13 cellular contexts compared by ENCODE assay signal in the genomic region with DNA sequence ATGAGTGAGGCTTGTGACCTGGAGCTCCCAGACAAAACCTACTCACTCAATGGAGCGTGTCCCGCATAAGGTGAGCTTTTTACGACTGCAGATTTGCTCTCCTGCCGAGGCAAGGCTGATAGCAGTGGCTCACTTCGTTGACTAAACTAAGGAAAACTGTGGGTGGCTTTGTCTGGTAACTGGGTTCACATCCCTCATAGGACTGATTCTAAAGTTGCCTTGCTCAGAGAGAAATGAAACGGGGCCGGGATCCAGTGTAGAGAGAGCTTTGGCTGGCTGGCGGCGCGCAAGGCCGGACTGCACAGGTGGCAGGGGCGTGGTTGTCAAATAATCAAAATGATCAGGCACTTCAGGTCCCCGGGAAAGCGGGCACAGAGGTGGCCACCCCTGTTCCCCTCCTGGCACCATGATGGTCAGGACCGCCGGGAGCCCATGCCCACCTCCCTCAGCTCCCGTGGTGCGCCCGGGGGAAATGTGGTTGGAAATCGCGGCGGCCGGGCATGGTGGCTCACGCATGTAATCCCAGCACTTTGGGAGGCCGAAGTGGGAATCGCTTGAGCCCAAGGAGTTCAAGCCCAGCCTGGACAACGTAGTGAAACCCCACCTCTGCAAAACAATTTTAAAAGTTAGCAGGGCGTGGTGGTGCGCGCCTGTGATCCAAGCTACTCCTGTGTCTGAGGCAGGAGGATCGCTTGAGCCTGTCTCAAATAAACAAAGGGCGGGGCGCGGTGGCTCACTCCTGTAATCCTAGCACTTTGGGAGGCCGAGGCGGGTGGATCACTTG. TPM values are rescaled to one million over a fixed set of nuclear protein-coding genes. Genes with fewer than 3 reads are reported as not detected.
DNase-seq lines count a peak whose midpoint lies in the region; ATAC-seq and TF ChIP-seq lines count a peak whose summit lies in the region.
"Had no signal": no experiment of that assay in that cellular context is flagged by ENCODE, and none has a peak within 500 bp of the region (broad histone marks: within the 10 kb centered on the region; RNA-seq: fewer than 3 reads in every experiment).

No MANE protein-coding gene starts in this region.

- CTCF ChIA-PET in CD8-positive, alpha-beta memory T cell (lab: Charles Lee) = interaction anchor here (1.1 to 6.5 kb wide), 6 partner anchors 11 to 240 kb away, joined by 3 to 44 read pairs (median 3); a partner anchor contains a TSS

- no peak overlapping the region for H3K4me3 ChIP-seq in CD8-positive, alpha-beta memory T cell (ENCODE audit: low read length)
- no peak overlapping the region for H3K4me3 ChIP-seq in colonic mucosa
- H3K4me3 ChIP-seq: psoas muscle had no signal

- no peaks in the 10 kb centered on the region for H3K9me3 ChIP-seq in CD8-positive, alpha-beta memory T cell (ENCODE audit: low read length)
- no peaks in the 10 kb centered on the region for H3K9me3 ChIP-seq in colonic mucosa
- H3K9me3 ChIP-seq: psoas muscle had no signal

- H3K27ac ChIP-seq in 22Rv1 (peak overlapping the region; percentile 92), colonic mucosa (peak overlapping the region; percentile 78)
- H3K27ac ChIP-seq in CD8-positive, alpha-beta memory T cell (ENCODE audit: low read depth, low read length) = no peak overlapping the region
- H3K27ac ChIP-seq: psoas muscle had no signal

- H3K4me1 Mint-ChIP-seq in CD8-positive, alpha-beta memory T cell = peaks cover 31 to 38% (median 34%) of the 10 kb centered on the region in 3 donors

- H3K4me1 ChIP-seq in CD8-positive, alpha-beta memory T cell (ENCODE audit: insufficient read depth, low read length) = peaks cover 29% of the 10 kb centered on the region
- H3K4me1 ChIP-seq in colonic mucosa = peaks cover 6% of the 10 kb centered on the region

- TF ChIP-seq CTCF in 22Rv1 (IDR thresholded peaks at IDR 0.05) (no peak), colonic mucosa (IDR thresholded peaks at IDR 0.05) (no peak)

- H3K27ac Mint-ChIP-seq in CD8-positive, alpha-beta memory T cell = peak overlapping the region in 2 of 8 donors; percentile 21 to 79

- H3K9me3 Mint-ChIP-seq in CD8-positive, alpha-beta memory T cell = peaks cover 2 to 9% (median 7%) of the 10 kb centered on the region in 5 donors

- intact Hi-C loops in colonic mucosa (cut with DNase I) = no loop called here

- ATAC-seq in GM19351 (IDR thresholded peaks at IDR 0.05; ENCODE audit: unreplicated experiment) (no peak), GM21447 (IDR thresholded peaks at IDR 0.05; ENCODE audit: unreplicated experiment) (no peak), HG03571 (IDR thresholded peaks at IDR 0.05; ENCODE audit: unreplicated experiment) (no peak)
- ATAC-seq: esophagus mucosa, psoas muscle had no signal

- no peaks in the 10 kb centered on the region for H3K36me3 ChIP-seq in CD8-positive, alpha-beta memory T cell (ENCODE audit: insufficient read depth, low read length)
- H3K36me3 ChIP-seq in colonic mucosa = no peaks in the 10 kb centered on the region

- peaks cover 0 to 11% (median 4%) of the 10 kb centered on the region in 3 donors for H3K36me3 Mint-ChIP-seq in CD8-positive, alpha-beta memory T cell

- H3K27me3 Mint-ChIP-seq in CD8-positive, alpha-beta memory T cell = peaks cover 0 to 16% of the 10 kb centered on the region in 2 donors

- peak overlapping the region; percentile 8 to 58 for H3K9ac ChIP-seq in colonic mucosa (ENCODE audit: low read depth in 2 of 2, low read length in 2 of 2)

- DNase-seq in CD8-positive, alpha-beta memory T cell = no peak
- peak; percentile 71 for DNase-seq in NCI-H345 (lab: John Stamatoyannopoulos, UW)
- DNase-seq in colonic mucosa = peak; percentile 61
- no peak for DNase-seq in T-helper 9 cell
- DNase-seq: activated effector memory CD4-positive, alpha-beta T cell treated with Interleukin-2 at 50 U/mL for 16 hours; mesendoderm; psoas muscle; stimulated activated CD4-positive, alpha-beta T cell treated with anti-CD3 and anti-CD28 coated beads, Interleukin-4, amount 100 ng/mL, for 1 hour had no signal

- H3K27me3 ChIP-seq in CD8-positive, alpha-beta memory T cell (ENCODE audit: insufficient read depth, low read length, poor library complexity, severe bottlenecking) = no peaks in the 10 kb centered on the region
- no peaks in the 10 kb centered on the region for H3K27me3 ChIP-seq in colonic mucosa

- POLR2A ChIA-PET in CD8-positive, alpha-beta memory T cell (lab: Charles Lee) = interaction anchor here (1.3 kb wide), 1 partner anchor 10 kb away, joined by 5 read pairs; no protein-coding TSS in a partner anchor

- H3K4me3 Mint-ChIP-seq in CD8-positive, alpha-beta memory T cell = peak overlapping the region in 5 of 7 donors; percentile 37 to 81 (median 55)

RNA-seq across cellular contexts. Expression of a gene that starts 26.6 kb away (rescaled TPM):
- total RNA-seq in CD8-positive, alpha-beta memory T cell = not detected
- polyA plus RNA-seq in CD8-positive, alpha-beta memory T cell = not detected
- not detected for total RNA-seq in colonic mucosa
- total RNA-seq: esophagus mucosa, psoas muscle had no signal
- polyA plus RNA-seq: psoas muscle had no signal

RNA-seq across cellular contexts. Expression of a gene that starts 26.6 kb away (rescaled TPM):
- 10 to 100 TPM; 10.4 to 10.5 TPM for total RNA-seq in CD8-positive, alpha-beta memory T cell
- 3.8 TPM for polyA plus RNA-seq in CD8-positive, alpha-beta memory T cell
- 10 to 100 TPM; 12.4 to 20.4 TPM for total RNA-seq in colonic mucosa

RNA-seq across cellular contexts. Expression of a gene that starts 49.0 kb away (rescaled TPM):
- total RNA-seq in CD8-positive, alpha-beta memory T cell = under 1 TPM in 1 of 2 experiments, not detected in 1; 0.11 TPM
- not detected for polyA plus RNA-seq in CD8-positive, alpha-beta memory T cell
- total RNA-seq in colonic mucosa = 10 to 100 TPM in 1 of 2 donors, 1 to 10 TPM in 1; 9.9 to 10.5 TPM

Comparison
In these comparisons a context has a peak if more than half of its experiments do, and no peak if none do; other contexts are left out.
1. DNase-seq: peak in NCI-H345 (single experiment) and colonic mucosa (single experiment); none in CD8-positive, alpha-beta memory T cell (0 of 5) and T-helper 9 cell (single experiment).
2. RNA of a gene that starts 49.0 kb away (total RNA-seq): 9.9 to 10.5 TPM in colonic mucosa; 0.11 TPM in CD8-positive, alpha-beta memory T cell; every median in the first group is over 4 times any median in the second.